10 cellular contexts compared by ENCODE assay signal in genomic region chr2:47274054-47274779, GRCh38.
A peak's percentile ranks its signal among the peaks of the same experiment; 100 is the strongest.
DNase-seq lines count a peak whose midpoint lies in the region; ATAC-seq, FAIRE-seq and TF ChIP-seq lines count a peak whose summit lies in the region.
"Had no signal": no experiment of that assay in that cellular context is flagged by ENCODE, and none has a peak within 500 bp of the region (broad histone marks: within the 10 kb centered on the region; RNA-seq: fewer than 3 reads in every experiment).

No MANE protein-coding gene starts in this region.

- H3K27ac Mint-ChIP-seq in natural killer cell, result peak overlapping the region in 1 of 2 donors; percentile 61
- H3K27ac Mint-ChIP-seq in natural killer cell treated with Interleukin-12 subunit alpha and Interleukin-12 subunit beta and Interleukin-15 and Interleukin-18, amount 100 ng/mL, for 72 hours, result peak overlapping the region in 1 of 2 donors; percentile 15
- H3K27ac Mint-ChIP-seq: activated naive CD4-positive, alpha-beta T cell treated with anti-CD3 and anti-CD28 coated beads, Interleukin-2, amount 10 ng/mL, durations not matched to agents 7 days and 5 days had no signal

- peak overlapping the region in 58 of 59 donors; percentile 51 to 94 (median 88) for H3K27ac ChIP-seq in dorsolateral prefrontal cortex

- peaks cover 0 to 6% of the 10 kb centered on the region in 2 donors for H3K27me3 Mint-ChIP-seq in natural killer cell (ENCODE audit: low read depth in 2 of 2)
- H3K27me3 Mint-ChIP-seq in natural killer cell treated with Interleukin-12 subunit alpha and Interleukin-12 subunit beta and Interleukin-15 and Interleukin-18, amount 100 ng/mL, for 72 hours, result peaks cover 0 to 3% of the 10 kb centered on the region in 2 donors

- H3K36me3 Mint-ChIP-seq in natural killer cell, result no peaks in the 10 kb centered on the region
- H3K36me3 Mint-ChIP-seq in natural killer cell treated with Interleukin-12 subunit alpha and Interleukin-12 subunit beta and Interleukin-15 and Interleukin-18, amount 100 ng/mL, for 72 hours, result no peaks in the 10 kb centered on the region
- H3K36me3 Mint-ChIP-seq: activated naive CD4-positive, alpha-beta T cell treated with anti-CD3 and anti-CD28 coated beads, Interleukin-2, amount 10 ng/mL, durations not matched to agents 7 days and 5 days had no signal

- intact Hi-C loops in natural killer cell (cut with micrococcal nuclease) (no loop called here), dorsolateral prefrontal cortex (cut with DNase I) (loop anchor here (5.0 kb wide), 2 partner anchors 33 to 38 kb away; no protein-coding TSS in a partner anchor)

- H3K9me3 Mint-ChIP-seq in natural killer cell, result no peaks in the 10 kb centered on the region
- H3K9me3 Mint-ChIP-seq in natural killer cell treated with Interleukin-12 subunit alpha and Interleukin-12 subunit beta and Interleukin-15 and Interleukin-18, amount 100 ng/mL, for 72 hours, result no peaks in the 10 kb centered on the region
- H3K9me3 Mint-ChIP-seq: activated naive CD4-positive, alpha-beta T cell treated with anti-CD3 and anti-CD28 coated beads, Interleukin-2, amount 10 ng/mL, durations not matched to agents 7 days and 5 days had no signal

- no peak for TF ChIP-seq POLR2A in GM12892 (IDR thresholded peaks at IDR 0.05; ENCODE audit: low read depth, low read length)

- H3K4me1 Mint-ChIP-seq in natural killer cell, result peaks cover 0 to 18% of the 10 kb centered on the region in 2 donors
- no peaks in the 10 kb centered on the region for H3K4me1 Mint-ChIP-seq in natural killer cell treated with Interleukin-12 subunit alpha and Interleukin-12 subunit beta and Interleukin-15 and Interleukin-18, amount 100 ng/mL, for 72 hours (ENCODE audit: low read depth in 2 of 2)
- H3K4me1 Mint-ChIP-seq: activated naive CD4-positive, alpha-beta T cell treated with anti-CD3 and anti-CD28 coated beads, Interleukin-2, amount 10 ng/mL, durations not matched to agents 7 days and 5 days had no signal

- H3K4me3 ChIP-seq in dorsolateral prefrontal cortex, result no peak overlapping the region

- no peaks in the 10 kb centered on the region for H3K27me3 ChIP-seq in dorsolateral prefrontal cortex

- ATAC-seq in natural killer cell, result no peak
- ATAC-seq in natural killer cell treated with Interleukin-12 subunit alpha and Interleukin-12 subunit beta and Interleukin-15 and Interleukin-18, amount 100 ng/mL, for 72 hours, result no peak
- ATAC-seq in GM18907 (IDR thresholded peaks at IDR 0.05; ENCODE audit: unreplicated experiment), result no peak

- peak overlapping the region; percentile 11 for H3K4me3 Mint-ChIP-seq in natural killer cell
- H3K4me3 Mint-ChIP-seq in natural killer cell treated with Interleukin-12 subunit alpha and Interleukin-12 subunit beta and Interleukin-15 and Interleukin-18, amount 100 ng/mL, for 72 hours, result no peak overlapping the region
- H3K4me3 Mint-ChIP-seq: activated naive CD4-positive, alpha-beta T cell treated with anti-CD3 and anti-CD28 coated beads, Interleukin-2, amount 10 ng/mL, durations not matched to agents 7 days and 5 days had no signal

- TF ChIP-seq CTCF in natural killer cell (IDR thresholded peaks at IDR 0.05), result no peak
- TF ChIP-seq CTCF in dorsolateral prefrontal cortex (IDR thresholded peaks at IDR 0.05 in 54 of 56, conservative IDR thresholded peaks at IDR 0.05 in 2 of 56; ENCODE audit: low read depth in 1 of 56, partially characterized antibody in 56 of 56), result no peak

- no peak for DNase-seq in natural killer cell
- DNase-seq in natural killer cell treated with Interleukin-12 subunit alpha and Interleukin-12 subunit beta and Interleukin-15 and Interleukin-18, amount 100 ng/mL, for 72 hours (ENCODE audit: low spot score), result no peak
- DNase-seq in dorsolateral prefrontal cortex, result no peak
- peak; percentile 22 for DNase-seq in myocyte (ENCODE audit: low read depth)
- DNase-seq in NCI-H2107 treated with DMSO at 0.1 percent for 48 hours (lab: John Stamatoyannopoulos, UW; ENCODE audit: unreplicated experiment), result no peak
- DNase-seq in GM12892 (ENCODE audit: insufficient read length), result no peak
- no peak for DNase-seq in NCI-H2171 treated with DMSO at 0.1 percent for 48 hours (lab: John Stamatoyannopoulos, UW)
- DNase-seq: activated naive CD4-positive, alpha-beta T cell treated with anti-CD3 and anti-CD28 coated beads, Interleukin-2, amount 10 ng/mL, durations not matched to agents 7 days and 5 days had no signal

- FAIRE-seq in GM12892 (lab: Jason Lieb, UNC), result no peak
- FAIRE-seq: TTC549 had no signal
